ENCODE assay signal across 8 cellular contexts in genomic region chr1:151693057-151693651, GRCh38. TPM values are rescaled to one million over a fixed set of nuclear protein-coding genes. Genes with fewer than 3 reads are reported as not detected.
DNase-seq lines count a peak whose midpoint lies in the region; ATAC-seq and TF ChIP-seq lines count a peak whose summit lies in the region.

No MANE protein-coding gene starts in this region.

- H3K9me3 ChIP-seq in PC-3 (ENCODE audit: low read length) (no peaks in the 10 kb centered on the region), esophagus muscularis mucosa (no peaks in the 10 kb centered on the region), vagina (no peaks in the 10 kb centered on the region)

- no peak overlapping the region for H3K9ac ChIP-seq in PC-3 (ENCODE audit: low read length)

- H2AFZ ChIP-seq in PC-3 (ENCODE audit: low read length) = no peak overlapping the region

- H3K36me3 ChIP-seq in PC-3 (ENCODE audit: low read depth, low read length) (peaks cover 13% of the 10 kb centered on the region; the same call in 1 of the 2 replicates), esophagus muscularis mucosa (peaks cover 27 to 83% (median 52%) of the 10 kb centered on the region in 4 donors), vagina (peaks cover 0 to 38% of the 10 kb centered on the region in 2 donors)

- H3K79me2 ChIP-seq in PC-3 (ENCODE audit: low read length) = no peaks in the 10 kb centered on the region

- TF ChIP-seq CTCF in PC-3 (conservative IDR thresholded peaks at IDR 0.05; ENCODE audit: low read depth, low read length) (peak; percentile 97), esophagus muscularis mucosa (IDR thresholded peaks at IDR 0.05) (peak; percentile 38 to 58 (median 56)), vagina (IDR thresholded peaks at IDR 0.05) (no peak)

- H3K27me3 ChIP-seq in PC-3 (ENCODE audit: low read length) (no peaks in the 10 kb centered on the region), esophagus muscularis mucosa (no peaks in the 10 kb centered on the region), vagina (no peaks in the 10 kb centered on the region)

- CTCF ChIA-PET in PC-3 (lab: Charles Lee) = interaction anchor here (0.6 to 1.6 kb wide), 8 partner anchors 11 to 143 kb away, joined by 3 to 13 read pairs (median 4); no protein-coding TSS in a partner anchor

- DNase-seq in AG20443 (ENCODE audit: low spot score) (peak; percentile 61), HCEC 1CT (peak; percentile 39), PC-3 (peak; percentile 72), esophagus muscularis mucosa (ENCODE audit: extremely low spot score) (no peak), retina (peak; percentile 52), vagina (ENCODE audit: extremely low spot score in 2 of 2) (no peak)

- no peak overlapping the region for H3K4me3 ChIP-seq in PC-3 (ENCODE audit: low read length)
- no peak overlapping the region for H3K4me3 ChIP-seq in esophagus muscularis mucosa
- H3K4me3 ChIP-seq in vagina = no peak overlapping the region

- ATAC-seq in PC-3 = peak; percentile 79
- no peak for ATAC-seq in GM21515 (IDR thresholded peaks at IDR 0.05; ENCODE audit: unreplicated experiment)
- no peak for ATAC-seq in HG03378 (IDR thresholded peaks at IDR 0.05; ENCODE audit: unreplicated experiment)

- no TSS peak for BruUV-seq in PC-3 (replicated peaks; lab: Mats Ljungman, UMichigan)

- intact Hi-C loops in PC-3 (cut with micrococcal nuclease) = loop anchor here (1.0 to 5.0 kb wide), 4 partner anchors 42 to 251 kb away; no protein-coding TSS in a partner anchor
- intact Hi-C loops in esophagus muscularis mucosa (cut with DNase I) = loop anchor here (2.0 kb wide), 1 partner anchor 42 kb away; no protein-coding TSS in a partner anchor
- intact Hi-C loops in vagina (cut with DNase I) = no loop called here

- no peaks in the 10 kb centered on the region for H3K9me2 ChIP-seq in PC-3 (replicated peaks; ENCODE audit: low read length)

- no peaks in the 10 kb centered on the region for H4K20me1 ChIP-seq in PC-3 (ENCODE audit: low read length)

- 74% methylated on average over 4 of the region's 4 CpGs for WGBS in esophagus muscularis mucosa

- H3K4me2 ChIP-seq in PC-3 (ENCODE audit: low read length) = no peak overlapping the region

- TF ChIP-seq EP300 in esophagus muscularis mucosa (IDR thresholded peaks at IDR 0.05) = no peak

- H3F3A ChIP-seq in PC-3 (ENCODE audit: low read length, unreplicated experiment) = no peaks in the 10 kb centered on the region

- H3K4me1 ChIP-seq in PC-3 (ENCODE audit: insufficient read depth, low read length) (no peaks in the 10 kb centered on the region), esophagus muscularis mucosa (no peaks in the 10 kb centered on the region), vagina (no peaks in the 10 kb centered on the region)

- POLR2A ChIA-PET in PC-3 (lab: Charles Lee; ENCODE audit: unreplicated experiment) = interaction anchor here (0.7 kb wide), 1 partner anchor 13 kb away, joined by 3 read pairs; no protein-coding TSS in a partner anchor

- no peak overlapping the region for H3K27ac ChIP-seq in PC-3 (ENCODE audit: low read length)
- no peak overlapping the region for H3K27ac ChIP-seq in esophagus muscularis mucosa (replicated peaks in 1 of 4)
- H3K27ac ChIP-seq in vagina = no peak overlapping the region

- no peak for TF ChIP-seq POLR2A in esophagus muscularis mucosa (IDR thresholded peaks at IDR 0.05; ENCODE audit: low read depth)
- TF ChIP-seq POLR2A in vagina (IDR thresholded peaks at IDR 0.05) = no peak

RNA-seq across cellular contexts. Expression of gene CELF3, which starts 23.4 kb away (rescaled TPM):
- total RNA-seq in PC-3 (2014; rRNA removed) (0.07 TPM in 1 of 2 replicates, not detected in the other), esophagus muscularis mucosa (1 to 10 TPM in 1 of 4 donors, under 1 TPM in 3; 0.23 to 1.0 (median 0.58) TPM), vagina (0.25 TPM)

RNA-seq across cellular contexts. Expression of gene RIIAD1, which starts 28.2 kb away (rescaled TPM):
- total RNA-seq in PC-3 (2014; rRNA removed) (not detected in 2 replicates), esophagus muscularis mucosa (1 to 10 TPM in 1 of 4 donors, not detected in 3; 1.7 TPM), vagina (not detected)

Comparison
In these comparisons a context has a peak if more than half of its experiments do, and no peak if none do; other contexts are left out.
1. DNase-seq: peak in AG20443 (single experiment), HCEC 1CT (single experiment), PC-3 (single experiment) and retina (single experiment); none in esophagus muscularis mucosa (single experiment) and vagina (0 of 2).
2. CTCF ChIP-seq: peak in PC-3 (single experiment) and esophagus muscularis mucosa (3 of 3); none in vagina (0 of 3).